In genomic region chr14:50955373-50956043, GRCh38 we compare ENCODE assay signal across 9 cellular contexts. TPM values are rescaled to one million over a fixed set of nuclear protein-coding genes. Genes with fewer than 3 reads are reported as not detected.
A peak's percentile ranks its signal among the peaks of the same experiment; 100 is the strongest.
DNase-seq lines count a peak whose midpoint lies in the region; ATAC-seq and TF ChIP-seq lines count a peak whose summit lies in the region.
"Had no signal": no experiment of that assay in that cellular context is flagged by ENCODE, and none has a peak within 500 bp of the region (broad histone marks: within the 10 kb centered on the region; RNA-seq: fewer than 3 reads in every experiment).

No MANE protein-coding gene starts in this region.

- H3K36me3 ChIP-seq in BJ (ENCODE audit: control insufficient read depth, insufficient read depth, low read length) (no peaks in the 10 kb centered on the region), brain microvascular endothelial cell (replicated peaks) (no peaks in the 10 kb centered on the region)

- peaks cover 8% of the 10 kb centered on the region for H3K4me1 Mint-ChIP-seq in stimulated activated naive CD8-positive, alpha-beta T cell treated with anti-CD3 and anti-CD28 coated beads, Interleukin-15, Interleukin-2, amounts not matched to agents 100 ng/mL and 50 ng/mL, for 24 hours (ENCODE audit: low read depth)

- CTCF ChIA-PET in BJ (lab: Yijun Ruan, JAX) = interaction anchor here (0.5 to 3.4 kb wide), 12 partner anchors 9 to 285 kb away, joined by 3 to 21 read pairs (median 4); partner anchors contain the start of genes PYGL and TMX1

- H3K27ac Mint-ChIP-seq in stimulated activated naive CD8-positive, alpha-beta T cell treated with anti-CD3 and anti-CD28 coated beads, Interleukin-15, Interleukin-2, amounts not matched to agents 100 ng/mL and 50 ng/mL, for 24 hours = peak overlapping the region; percentile 66

- no peaks in the 10 kb centered on the region for H3K27me3 Mint-ChIP-seq in stimulated activated naive CD8-positive, alpha-beta T cell treated with anti-CD3 and anti-CD28 coated beads, Interleukin-15, Interleukin-2, amounts not matched to agents 100 ng/mL and 50 ng/mL, for 24 hours

- ATAC-seq in GM21737 (IDR thresholded peaks at IDR 0.05; ENCODE audit: unreplicated experiment) = no peak

- H3K36me3 Mint-ChIP-seq in stimulated activated naive CD8-positive, alpha-beta T cell treated with anti-CD3 and anti-CD28 coated beads, Interleukin-15, Interleukin-2, amounts not matched to agents 100 ng/mL and 50 ng/mL, for 24 hours (ENCODE audit: low read depth) = no peaks in the 10 kb centered on the region

- in situ Hi-C loops in brain microvascular endothelial cell (cut with HindIII; ENCODE audit: low pct_ligation_motif_present, low sequenced_read_pairs) = no loop called here

- peak; percentile 73 for TF ChIP-seq CTCF in BJ (IDR thresholded peaks at IDR 0.05; ENCODE audit: insufficient read depth, low read depth, low read length)
- TF ChIP-seq CTCF in brain microvascular endothelial cell (IDR thresholded peaks at IDR 0.05; ENCODE audit: low read depth, low read length, missing control alignments) = peak; percentile 74

- no peak overlapping the region for H3K4me3 ChIP-seq in BJ (ENCODE audit: low read depth, low read length)
- H3K4me3 ChIP-seq in brain microvascular endothelial cell (ENCODE audit: low read depth, low read length) = no peak overlapping the region

- H3K4me3 Mint-ChIP-seq in stimulated activated naive CD8-positive, alpha-beta T cell treated with anti-CD3 and anti-CD28 coated beads, Interleukin-15, Interleukin-2, amounts not matched to agents 100 ng/mL and 50 ng/mL, for 24 hours = no peak overlapping the region

- peak overlapping the region; percentile 96 for H3K27ac ChIP-seq in brain microvascular endothelial cell
- H3K27ac ChIP-seq: KMS-11 had no signal

- H3K27me3 ChIP-seq in BJ (ENCODE audit: control insufficient read depth, insufficient read depth, low read length) = no peaks in the 10 kb centered on the region
- H3K27me3 ChIP-seq in brain microvascular endothelial cell (replicated peaks) = no peaks in the 10 kb centered on the region

- no peaks in the 10 kb centered on the region for H3K9me3 Mint-ChIP-seq in stimulated activated naive CD8-positive, alpha-beta T cell treated with anti-CD3 and anti-CD28 coated beads, Interleukin-15, Interleukin-2, amounts not matched to agents 100 ng/mL and 50 ng/mL, for 24 hours

- DNase-seq in BJ (ENCODE audit: low read depth) (peak; percentile 80), H4 (ENCODE audit: low spot score) (peak; percentile 98), NCI-H748 treated with DMSO at 0.1 percent for 48 hours (lab: John Stamatoyannopoulos, UW) (peak; percentile 40), brain microvascular endothelial cell (peak; percentile 98), kidney glomerular epithelial cell (lab: John Stamatoyannopoulos, UW) (peak; percentile 98), activated gamma-delta T cell (lab: John Stamatoyannopoulos, UW) (no peak)

- POLR2A ChIA-PET in BJ (lab: Charles Lee) = no interaction called here

RNA-seq across cellular contexts. Expression of gene PYGL, which starts 11.2 kb away (rescaled TPM):
- 36.0 and 36.4 TPM in 2 replicates for polyA plus RNA-seq in BJ (2011; rRNA removed)
- polyA minus RNA-seq in BJ (2011; rRNA and poly(A)+ RNA removed) = 19.7 and 21.5 TPM in 2 replicates
- 35.1 and 43.0 TPM in 2 replicates for total RNA-seq in H4 (2014; rRNA removed; shearing (Covaris generic))
